ENCODE assay signal across 19 cellular contexts in genomic region chr3:65178703-65179102, GRCh38.
DNase-seq lines count a peak whose midpoint lies in the region; ATAC-seq and TF ChIP-seq lines count a peak whose summit lies in the region.
"Had no signal": no experiment of that assay in that cellular context is flagged by ENCODE, and none has a peak within 500 bp of the region (broad histone marks: within the 10 kb centered on the region; RNA-seq: fewer than 3 reads in every experiment).

No MANE protein-coding gene starts in this region.

- H3K27ac ChIP-seq in brain microvascular endothelial cell = no peak overlapping the region
- no peak overlapping the region for H3K27ac ChIP-seq in dorsolateral prefrontal cortex
- H3K27ac ChIP-seq: vagina had no signal

- peaks cover 24% of the 10 kb centered on the region for H3K4me1 ChIP-seq in BE2C

- peaks cover 2% of the 10 kb centered on the region for H3K36me3 Mint-ChIP-seq in activated naive CD8-positive, alpha-beta T cell treated with anti-CD3 and anti-CD28 coated beads for 36 hours

- H3K27ac Mint-ChIP-seq in activated naive CD8-positive, alpha-beta T cell treated with anti-CD3 and anti-CD28 coated beads for 36 hours = no peak overlapping the region

- H3K4me3 ChIP-seq in BE2C (ENCODE audit: low read depth, low read length) (no peak overlapping the region), brain microvascular endothelial cell (ENCODE audit: low read depth, low read length) (no peak overlapping the region), dorsolateral prefrontal cortex (no peak overlapping the region)
- no peak overlapping the region for H3K4me3 ChIP-seq in Jurkat, Clone E6-1 (ENCODE audit: low read length)
- H3K4me3 ChIP-seq: mucosa of descending colon, sigmoid colon, vagina had no signal

- ATAC-seq in left lobe of liver = no peak
- ATAC-seq: left cardiac atrium, mucosa of descending colon had no signal

- H3K4me1 Mint-ChIP-seq in activated naive CD8-positive, alpha-beta T cell treated with anti-CD3 and anti-CD28 coated beads for 36 hours = no peaks in the 10 kb centered on the region

- no peaks in the 10 kb centered on the region for H3K9me3 ChIP-seq in BE2C
- H3K9me3 ChIP-seq: mucosa of descending colon, sigmoid colon, vagina had no signal

- DNase-seq in BE2C = peak; percentile 22
- DNase-seq in Jurkat, Clone E6-1 (ENCODE audit: low read depth, low spot score) = peak; percentile 16
- DNase-seq in brain microvascular endothelial cell = peak; percentile 53
- DNase-seq in iris pigment epithelial cell (ENCODE audit: low read depth) = peak; percentile 28
- DNase-seq in left lobe of liver (ENCODE audit: low spot score) = no peak
- no peak for DNase-seq in dorsolateral prefrontal cortex
- no peak for DNase-seq in activated naive CD8-positive, alpha-beta T cell treated with anti-CD3 and anti-CD28 coated beads for 36 hours
- no peak for DNase-seq in AG08396 (ENCODE audit: low spot score)
- DNase-seq: activated CD4-positive, alpha-beta T cell treated with anti-CD3 and anti-CD28 coated beads for 48 hours; activated CD8-positive, alpha-beta memory T cell treated with anti-CD3 and anti-CD28 coated beads, Interleukin-2, amount 50 U/mL, for 4 hours; activated effector memory CD4-positive, alpha-beta T cell treated with anti-CD3 and anti-CD28 coated beads, Interleukin-2, amount 50 U/mL, for 16 hours; anterior cingulate cortex; erythroblast; left cardiac atrium; mucosa of descending colon; NCI-H187 treated with DMSO at 0.1 percent for 48 hours; sigmoid colon; stimulated activated CD4-positive, alpha-beta T cell treated with anti-CD3 and anti-CD28 coated beads, Interleukin-2, amount 100 ng/mL, for 24 hours had no signal

- no peak overlapping the region for H3K4me3 Mint-ChIP-seq in activated naive CD8-positive, alpha-beta T cell treated with anti-CD3 and anti-CD28 coated beads for 36 hours

- in situ Hi-C loops in brain microvascular endothelial cell (cut with HindIII; ENCODE audit: low pct_ligation_motif_present, low sequenced_read_pairs) = no loop called here

- no peaks in the 10 kb centered on the region for H3K27me3 Mint-ChIP-seq in activated naive CD8-positive, alpha-beta T cell treated with anti-CD3 and anti-CD28 coated beads for 36 hours

- no peaks in the 10 kb centered on the region for H3K9me3 Mint-ChIP-seq in activated naive CD8-positive, alpha-beta T cell treated with anti-CD3 and anti-CD28 coated beads for 36 hours

- H3K36me3 ChIP-seq in BE2C = no peaks in the 10 kb centered on the region
- no peaks in the 10 kb centered on the region for H3K36me3 ChIP-seq in brain microvascular endothelial cell (replicated peaks)
- H3K36me3 ChIP-seq: sigmoid colon, vagina had no signal

- no peaks in the 10 kb centered on the region for H3K27me3 ChIP-seq in BE2C
- no peaks in the 10 kb centered on the region for H3K27me3 ChIP-seq in brain microvascular endothelial cell (replicated peaks)
- no peaks in the 10 kb centered on the region for H3K27me3 ChIP-seq in dorsolateral prefrontal cortex
- H3K27me3 ChIP-seq: sigmoid colon, vagina had no signal

- intact Hi-C loops in dorsolateral prefrontal cortex (cut with DNase I) = no loop called here

- TF ChIP-seq CTCF in BE2C (IDR thresholded peaks at IDR 0.05; ENCODE audit: low read depth, low read length) (no peak), brain microvascular endothelial cell (IDR thresholded peaks at IDR 0.05; ENCODE audit: low read depth, low read length, missing control alignments) (no peak), dorsolateral prefrontal cortex (IDR thresholded peaks at IDR 0.05 in 54 of 56, conservative IDR thresholded peaks at IDR 0.05 in 2 of 56; ENCODE audit: low read depth in 1 of 56, partially characterized antibody in 56 of 56) (no peak)

Comparison
In these comparisons a context has a peak if more than half of its experiments do, and no peak if none do; other contexts are left out.
1. DNase-seq: peak in BE2C (single experiment), Jurkat, Clone E6-1 (single experiment), brain microvascular endothelial cell (single experiment) and iris pigment epithelial cell (single experiment); none in left lobe of liver (single experiment), dorsolateral prefrontal cortex (0 of 10), activated naive CD8-positive, alpha-beta T cell treated with anti-CD3 and anti-CD28 coated beads for 36 hours (single experiment) and AG08396 (single experiment).